27 cellular contexts compared by ENCODE assay signal in genomic region chr7:845731-846130, GRCh38.
"Had no signal": no experiment of that assay in that cellular context is flagged by ENCODE, and none has a peak within 500 bp of the region (broad histone marks: within the 10 kb centered on the region; RNA-seq: fewer than 3 reads in every experiment).

No MANE protein-coding gene starts in this region.

- H3K4me3 Mint-ChIP-seq: immature natural killer cell; naive thymus-derived CD8-positive, alpha-beta T cell; nephron progenitor cell; stimulated activated memory B cell treated with anti-CD40 and anti-IgM and Interleukin-4, amounts not matched to agents 10 μg/mL and 1 μg/mL and 100 μg/mL, for 72 hours; type B pancreatic cell had no signal

- H3K9me3 ChIP-seq: lower lobe of right lung, ovary, psoas muscle, spleen, testis, tibial artery had no signal

- DNase-seq: dorsolateral prefrontal cortex; effector CD4-positive, alpha-beta T cell; foreskin keratinocyte; hypothalamus; immature natural killer cell; islet precursor cell; kidney glomerular epithelial cell; left colon; left ventricle myocardium superior; lower lobe of right lung; nephron progenitor cell; nucleus accumbens; ovary; psoas muscle; right cardiac atrium; spleen; stimulated activated CD4-positive, alpha-beta T cell treated with anti-CD3 and anti-CD28 coated beads, Interleukin-4, amount 100 ng/mL, for 4 hours; stimulated activated naive CD8-positive, alpha-beta T cell treated with anti-CD3 and anti-CD28 coated beads, Interleukin-15, Interleukin-2, amounts not matched to agents 100 U/mL and 50 U/mL, for 24 hours; substantia nigra; testis; tibial artery had no signal

- H3K27me3 Mint-ChIP-seq: naive thymus-derived CD8-positive, alpha-beta T cell; stimulated activated memory B cell treated with anti-CD40 and anti-IgM and Interleukin-4, amounts not matched to agents 10 μg/mL and 1 μg/mL and 100 μg/mL, for 72 hours; type B pancreatic cell had no signal

- H3K27ac Mint-ChIP-seq: immature natural killer cell; stimulated activated memory B cell treated with anti-CD40 and anti-IgM and Interleukin-4, amounts not matched to agents 10 μg/mL and 1 μg/mL and 100 μg/mL, for 72 hours; type B pancreatic cell had no signal

- H3K27me3 ChIP-seq: dorsolateral prefrontal cortex, foreskin keratinocyte, ovary, spleen, testis, tibial artery had no signal

- H3K27ac ChIP-seq: epithelial cell of prostate, foreskin keratinocyte, lower lobe of right lung, ovary, psoas muscle, skin epidermis, spleen, testis had no signal

- H3K9me3 Mint-ChIP-seq: immature natural killer cell; stimulated activated memory B cell treated with anti-CD40 and anti-IgM and Interleukin-4, amounts not matched to agents 10 μg/mL and 1 μg/mL and 100 μg/mL, for 72 hours; type B pancreatic cell had no signal

- H3K4me3 ChIP-seq: dorsolateral prefrontal cortex, lower lobe of right lung, ovary, psoas muscle, skin epidermis, spleen, testis, tibial artery had no signal

- H3K4me1 Mint-ChIP-seq: immature natural killer cell; stimulated activated memory B cell treated with anti-CD40 and anti-IgM and Interleukin-4, amounts not matched to agents 10 μg/mL and 1 μg/mL and 100 μg/mL, for 72 hours had no signal

- H3K36me3 ChIP-seq: ovary had no signal

- H3K4me1 ChIP-seq: foreskin keratinocyte, lower lobe of right lung, psoas muscle, spleen, testis had no signal

- ATAC-seq: esophagus mucosa; foreskin keratinocyte; left colon; left ventricle myocardium superior; lower lobe of right lung; naive thymus-derived CD8-positive, alpha-beta T cell; psoas muscle; right cardiac atrium; stimulated activated memory B cell treated with anti-CD40 and anti-IgM and Interleukin-4, amounts not matched to agents 10 μg/mL and 1 μg/mL and 100 μg/mL, for 72 hours; stimulated activated naive CD8-positive, alpha-beta T cell treated with anti-CD3 and anti-CD28 coated beads, Interleukin-15, Interleukin-2, amounts not matched to agents 100 U/mL and 50 U/mL, for 24 hours had no signal
